1 cellular context compared by ENCODE assay signal in the genomic region with DNA sequence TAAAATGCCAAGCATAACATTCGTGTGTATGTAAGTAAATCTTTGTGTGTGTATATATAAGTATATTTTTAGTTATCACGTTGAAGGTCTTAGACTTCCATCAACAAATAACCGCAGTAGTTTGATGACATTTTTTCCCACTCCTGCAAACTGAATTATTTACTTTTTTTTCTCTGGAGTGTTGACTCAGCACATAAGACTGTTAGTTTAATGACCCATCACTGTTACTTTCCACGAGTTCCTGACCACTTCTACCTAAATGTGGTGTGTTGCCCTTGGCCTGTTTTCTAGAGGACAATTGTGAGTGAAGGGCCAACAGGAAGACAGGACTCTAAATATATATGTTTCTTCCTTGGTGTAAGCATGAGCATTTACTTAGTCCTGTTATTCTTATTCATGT.
TF ChIP-seq lines count a peak whose summit lies in the region.

No MANE protein-coding gene starts in this region.

TF ChIP-seq in HepG2, 621 proteins besides CTCF, POLR2A, EP300 and RAD21 (continued from another document and continues in another):
- TF ChIP-seq, protein P1, sequence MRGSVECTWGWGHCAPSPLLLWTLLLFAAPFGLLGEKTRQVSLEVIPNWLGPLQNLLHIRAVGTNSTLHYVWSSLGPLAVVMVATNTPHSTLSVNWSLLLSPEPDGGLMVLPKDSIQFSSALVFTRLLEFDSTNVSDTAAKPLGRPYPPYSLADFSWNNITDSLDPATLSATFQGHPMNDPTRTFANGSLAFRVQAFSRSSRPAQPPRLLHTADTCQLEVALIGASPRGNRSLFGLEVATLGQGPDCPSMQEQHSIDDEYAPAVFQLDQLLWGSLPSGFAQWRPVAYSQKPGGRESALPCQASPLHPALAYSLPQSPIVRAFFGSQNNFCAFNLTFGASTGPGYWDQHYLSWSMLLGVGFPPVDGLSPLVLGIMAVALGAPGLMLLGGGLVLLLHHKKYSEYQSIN (CRISPR knock-in tag; IDR thresholded peaks at IDR 0.05; ENCODE audit: borderline replicate concordance) = no peak
- TF ChIP-seq, protein P2, sequence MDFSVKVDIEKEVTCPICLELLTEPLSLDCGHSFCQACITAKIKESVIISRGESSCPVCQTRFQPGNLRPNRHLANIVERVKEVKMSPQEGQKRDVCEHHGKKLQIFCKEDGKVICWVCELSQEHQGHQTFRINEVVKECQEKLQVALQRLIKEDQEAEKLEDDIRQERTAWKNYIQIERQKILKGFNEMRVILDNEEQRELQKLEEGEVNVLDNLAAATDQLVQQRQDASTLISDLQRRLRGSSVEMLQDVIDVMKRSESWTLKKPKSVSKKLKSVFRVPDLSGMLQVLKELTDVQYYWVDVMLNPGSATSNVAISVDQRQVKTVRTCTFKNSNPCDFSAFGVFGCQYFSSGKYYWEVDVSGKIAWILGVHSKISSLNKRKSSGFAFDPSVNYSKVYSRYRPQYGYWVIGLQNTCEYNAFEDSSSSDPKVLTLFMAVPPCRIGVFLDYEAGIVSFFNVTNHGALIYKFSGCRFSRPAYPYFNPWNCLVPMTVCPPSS (IDR thresholded peaks at IDR 0.05) = no peak
- TF ChIP-seq, protein P3, sequence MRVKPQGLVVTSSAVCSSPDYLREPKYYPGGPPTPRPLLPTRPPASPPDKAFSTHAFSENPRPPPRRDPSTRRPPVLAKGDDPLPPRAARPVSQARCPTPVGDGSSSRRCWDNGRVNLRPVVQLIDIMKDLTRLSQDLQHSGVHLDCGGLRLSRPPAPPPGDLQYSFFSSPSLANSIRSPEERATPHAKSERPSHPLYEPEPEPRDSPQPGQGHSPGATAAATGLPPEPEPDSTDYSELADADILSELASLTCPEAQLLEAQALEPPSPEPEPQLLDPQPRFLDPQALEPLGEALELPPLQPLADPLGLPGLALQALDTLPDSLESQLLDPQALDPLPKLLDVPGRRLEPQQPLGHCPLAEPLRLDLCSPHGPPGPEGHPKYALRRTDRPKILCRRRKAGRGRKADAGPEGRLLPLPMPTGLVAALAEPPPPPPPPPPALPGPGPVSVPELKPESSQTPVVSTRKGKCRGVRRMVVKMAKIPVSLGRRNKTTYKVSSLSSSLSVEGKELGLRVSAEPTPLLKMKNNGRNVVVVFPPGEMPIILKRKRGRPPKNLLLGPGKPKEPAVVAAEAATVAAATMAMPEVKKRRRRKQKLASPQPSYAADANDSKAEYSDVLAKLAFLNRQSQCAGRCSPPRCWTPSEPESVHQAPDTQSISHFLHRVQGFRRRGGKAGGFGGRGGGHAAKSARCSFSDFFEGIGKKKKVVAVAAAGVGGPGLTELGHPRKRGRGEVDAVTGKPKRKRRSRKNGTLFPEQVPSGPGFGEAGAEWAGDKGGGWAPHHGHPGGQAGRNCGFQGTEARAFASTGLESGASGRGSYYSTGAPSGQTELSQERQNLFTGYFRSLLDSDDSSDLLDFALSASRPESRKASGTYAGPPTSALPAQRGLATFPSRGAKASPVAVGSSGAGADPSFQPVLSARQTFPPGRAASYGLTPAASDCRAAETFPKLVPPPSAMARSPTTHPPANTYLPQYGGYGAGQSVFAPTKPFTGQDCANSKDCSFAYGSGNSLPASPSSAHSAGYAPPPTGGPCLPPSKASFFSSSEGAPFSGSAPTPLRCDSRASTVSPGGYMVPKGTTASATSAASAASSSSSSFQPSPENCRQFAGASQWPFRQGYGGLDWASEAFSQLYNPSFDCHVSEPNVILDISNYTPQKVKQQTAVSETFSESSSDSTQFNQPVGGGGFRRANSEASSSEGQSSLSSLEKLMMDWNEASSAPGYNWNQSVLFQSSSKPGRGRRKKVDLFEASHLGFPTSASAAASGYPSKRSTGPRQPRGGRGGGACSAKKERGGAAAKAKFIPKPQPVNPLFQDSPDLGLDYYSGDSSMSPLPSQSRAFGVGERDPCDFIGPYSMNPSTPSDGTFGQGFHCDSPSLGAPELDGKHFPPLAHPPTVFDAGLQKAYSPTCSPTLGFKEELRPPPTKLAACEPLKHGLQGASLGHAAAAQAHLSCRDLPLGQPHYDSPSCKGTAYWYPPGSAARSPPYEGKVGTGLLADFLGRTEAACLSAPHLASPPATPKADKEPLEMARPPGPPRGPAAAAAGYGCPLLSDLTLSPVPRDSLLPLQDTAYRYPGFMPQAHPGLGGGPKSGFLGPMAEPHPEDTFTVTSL (CRISPR knock-in tag; IDR thresholded peaks at IDR 0.05; ENCODE audit: borderline replicate concordance) = peak; percentile 78; the same call in 1 of the 2 replicates
- TF ChIP-seq ASH2L (IDR thresholded peaks at IDR 0.05; ENCODE audit: insufficient read length, low read depth, low read length) (no peak), SAFB2 (CRISPR knock-in tag; IDR thresholded peaks at IDR 0.05; ENCODE audit: borderline replicate concordance, low read depth) (no peak), YEATS2 (CRISPR knock-in tag; IDR thresholded peaks at IDR 0.05; ENCODE audit: borderline replicate concordance) (peak; percentile 42; the same call in 1 of the 2 replicates), ARNT (IDR thresholded peaks at IDR 0.05) (no peak), SPEN (CRISPR knock-in tag; IDR thresholded peaks at IDR 0.05; ENCODE audit: low read depth) (no peak), ZNF205 (CRISPR knock-in tag; IDR thresholded peaks at IDR 0.05) (no peak), BORCS8-MEF2B (CRISPR knock-in tag; IDR thresholded peaks at IDR 0.05) (no peak), ZNF724P (CRISPR knock-in tag; IDR thresholded peaks at IDR 0.05; ENCODE audit: borderline replicate concordance) (no peak), SOX5 (CRISPR knock-in tag; IDR thresholded peaks at IDR 0.05; ENCODE audit: borderline replicate concordance) (peak; percentile 67; the same call in 1 of the 2 replicates), BCL6 (CRISPR knock-in tag; IDR thresholded peaks at IDR 0.05) (peak; percentile 94), ONECUT2 (CRISPR knock-in tag; IDR thresholded peaks at IDR 0.05) (no peak), ZNF562 (CRISPR knock-in tag; IDR thresholded peaks at IDR 0.05; ENCODE audit: borderline replicate concordance) (no peak), YEATS4 (CRISPR knock-in tag; IDR thresholded peaks at IDR 0.05; ENCODE audit: borderline replicate concordance) (no peak), MTA3 (CRISPR knock-in tag; IDR thresholded peaks at IDR 0.05) (no peak), KDM4B (CRISPR knock-in tag; IDR thresholded peaks at IDR 0.05) (no peak), REL (CRISPR knock-in tag; conservative IDR thresholded peaks at IDR 0.05) (no peak), ZNF766 (CRISPR knock-in tag; IDR thresholded peaks at IDR 0.05; ENCODE audit: borderline replicate concordance) (no peak), RELA (CRISPR knock-in tag; IDR thresholded peaks at IDR 0.05) (no peak)
- TF ChIP-seq, protein P4, sequence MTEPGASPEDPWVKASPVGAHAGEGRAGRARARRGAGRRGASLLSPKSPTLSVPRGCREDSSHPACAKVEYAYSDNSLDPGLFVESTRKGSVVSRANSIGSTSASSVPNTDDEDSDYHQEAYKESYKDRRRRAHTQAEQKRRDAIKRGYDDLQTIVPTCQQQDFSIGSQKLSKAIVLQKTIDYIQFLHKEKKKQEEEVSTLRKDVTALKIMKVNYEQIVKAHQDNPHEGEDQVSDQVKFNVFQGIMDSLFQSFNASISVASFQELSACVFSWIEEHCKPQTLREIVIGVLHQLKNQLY (CRISPR knock-in tag; IDR thresholded peaks at IDR 0.05) = 0 out of 2 replicates have a peak, but pooled peaks have one; percentile 18
- TF ChIP-seq, protein P5, sequence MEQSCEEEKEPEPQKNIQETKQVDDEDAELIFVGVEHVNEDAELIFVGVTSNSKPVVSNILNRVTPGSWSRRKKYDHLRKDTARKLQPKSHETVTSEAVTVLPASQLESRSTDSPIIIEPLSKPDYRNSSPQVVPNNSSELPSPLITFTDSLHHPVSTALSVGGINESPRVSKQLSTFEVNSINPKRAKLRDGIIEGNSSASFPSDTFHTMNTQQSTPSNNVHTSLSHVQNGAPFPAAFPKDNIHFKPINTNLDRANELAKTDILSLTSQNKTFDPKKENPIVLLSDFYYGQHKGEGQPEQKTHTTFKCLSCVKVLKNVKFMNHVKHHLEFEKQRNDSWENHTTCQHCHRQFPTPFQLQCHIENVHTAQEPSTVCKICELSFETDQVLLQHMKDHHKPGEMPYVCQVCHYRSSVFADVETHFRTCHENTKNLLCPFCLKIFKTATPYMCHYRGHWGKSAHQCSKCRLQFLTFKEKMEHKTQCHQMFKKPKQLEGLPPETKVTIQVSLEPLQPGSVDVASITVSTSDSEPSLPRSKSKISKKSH (CRISPR knock-in tag; IDR thresholded peaks at IDR 0.05; ENCODE audit: borderline replicate concordance) = no peak
- TF ChIP-seq, protein P6, sequence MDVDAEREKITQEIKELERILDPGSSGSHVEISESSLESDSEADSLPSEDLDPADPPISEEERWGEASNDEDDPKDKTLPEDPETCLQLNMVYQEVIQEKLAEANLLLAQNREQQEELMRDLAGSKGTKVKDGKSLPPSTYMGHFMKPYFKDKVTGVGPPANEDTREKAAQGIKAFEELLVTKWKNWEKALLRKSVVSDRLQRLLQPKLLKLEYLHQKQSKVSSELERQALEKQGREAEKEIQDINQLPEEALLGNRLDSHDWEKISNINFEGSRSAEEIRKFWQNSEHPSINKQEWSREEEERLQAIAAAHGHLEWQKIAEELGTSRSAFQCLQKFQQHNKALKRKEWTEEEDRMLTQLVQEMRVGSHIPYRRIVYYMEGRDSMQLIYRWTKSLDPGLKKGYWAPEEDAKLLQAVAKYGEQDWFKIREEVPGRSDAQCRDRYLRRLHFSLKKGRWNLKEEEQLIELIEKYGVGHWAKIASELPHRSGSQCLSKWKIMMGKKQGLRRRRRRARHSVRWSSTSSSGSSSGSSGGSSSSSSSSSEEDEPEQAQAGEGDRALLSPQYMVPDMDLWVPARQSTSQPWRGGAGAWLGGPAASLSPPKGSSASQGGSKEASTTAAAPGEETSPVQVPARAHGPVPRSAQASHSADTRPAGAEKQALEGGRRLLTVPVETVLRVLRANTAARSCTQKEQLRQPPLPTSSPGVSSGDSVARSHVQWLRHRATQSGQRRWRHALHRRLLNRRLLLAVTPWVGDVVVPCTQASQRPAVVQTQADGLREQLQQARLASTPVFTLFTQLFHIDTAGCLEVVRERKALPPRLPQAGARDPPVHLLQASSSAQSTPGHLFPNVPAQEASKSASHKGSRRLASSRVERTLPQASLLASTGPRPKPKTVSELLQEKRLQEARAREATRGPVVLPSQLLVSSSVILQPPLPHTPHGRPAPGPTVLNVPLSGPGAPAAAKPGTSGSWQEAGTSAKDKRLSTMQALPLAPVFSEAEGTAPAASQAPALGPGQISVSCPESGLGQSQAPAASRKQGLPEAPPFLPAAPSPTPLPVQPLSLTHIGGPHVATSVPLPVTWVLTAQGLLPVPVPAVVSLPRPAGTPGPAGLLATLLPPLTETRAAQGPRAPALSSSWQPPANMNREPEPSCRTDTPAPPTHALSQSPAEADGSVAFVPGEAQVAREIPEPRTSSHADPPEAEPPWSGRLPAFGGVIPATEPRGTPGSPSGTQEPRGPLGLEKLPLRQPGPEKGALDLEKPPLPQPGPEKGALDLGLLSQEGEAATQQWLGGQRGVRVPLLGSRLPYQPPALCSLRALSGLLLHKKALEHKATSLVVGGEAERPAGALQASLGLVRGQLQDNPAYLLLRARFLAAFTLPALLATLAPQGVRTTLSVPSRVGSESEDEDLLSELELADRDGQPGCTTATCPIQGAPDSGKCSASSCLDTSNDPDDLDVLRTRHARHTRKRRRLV (CRISPR knock-in tag; IDR thresholded peaks at IDR 0.05) = no peak
- TF ChIP-seq, protein P7, sequence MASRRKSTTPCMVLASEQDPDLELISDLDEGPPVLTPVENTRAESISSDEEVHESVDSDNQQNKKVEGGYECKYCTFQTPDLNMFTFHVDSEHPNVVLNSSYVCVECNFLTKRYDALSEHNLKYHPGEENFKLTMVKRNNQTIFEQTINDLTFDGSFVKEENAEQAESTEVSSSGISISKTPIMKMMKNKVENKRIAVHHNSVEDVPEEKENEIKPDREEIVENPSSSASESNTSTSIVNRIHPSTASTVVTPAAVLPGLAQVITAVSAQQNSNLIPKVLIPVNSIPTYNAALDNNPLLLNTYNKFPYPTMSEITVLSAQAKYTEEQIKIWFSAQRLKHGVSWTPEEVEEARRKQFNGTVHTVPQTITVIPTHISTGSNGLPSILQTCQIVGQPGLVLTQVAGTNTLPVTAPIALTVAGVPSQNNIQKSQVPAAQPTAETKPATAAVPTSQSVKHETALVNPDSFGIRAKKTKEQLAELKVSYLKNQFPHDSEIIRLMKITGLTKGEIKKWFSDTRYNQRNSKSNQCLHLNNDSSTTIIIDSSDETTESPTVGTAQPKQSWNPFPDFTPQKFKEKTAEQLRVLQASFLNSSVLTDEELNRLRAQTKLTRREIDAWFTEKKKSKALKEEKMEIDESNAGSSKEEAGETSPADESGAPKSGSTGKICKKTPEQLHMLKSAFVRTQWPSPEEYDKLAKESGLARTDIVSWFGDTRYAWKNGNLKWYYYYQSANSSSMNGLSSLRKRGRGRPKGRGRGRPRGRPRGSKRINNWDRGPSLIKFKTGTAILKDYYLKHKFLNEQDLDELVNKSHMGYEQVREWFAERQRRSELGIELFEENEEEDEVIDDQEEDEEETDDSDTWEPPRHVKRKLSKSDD (CRISPR knock-in tag; IDR thresholded peaks at IDR 0.05; ENCODE audit: low read depth) = no peak
- TF ChIP-seq, protein P8, sequence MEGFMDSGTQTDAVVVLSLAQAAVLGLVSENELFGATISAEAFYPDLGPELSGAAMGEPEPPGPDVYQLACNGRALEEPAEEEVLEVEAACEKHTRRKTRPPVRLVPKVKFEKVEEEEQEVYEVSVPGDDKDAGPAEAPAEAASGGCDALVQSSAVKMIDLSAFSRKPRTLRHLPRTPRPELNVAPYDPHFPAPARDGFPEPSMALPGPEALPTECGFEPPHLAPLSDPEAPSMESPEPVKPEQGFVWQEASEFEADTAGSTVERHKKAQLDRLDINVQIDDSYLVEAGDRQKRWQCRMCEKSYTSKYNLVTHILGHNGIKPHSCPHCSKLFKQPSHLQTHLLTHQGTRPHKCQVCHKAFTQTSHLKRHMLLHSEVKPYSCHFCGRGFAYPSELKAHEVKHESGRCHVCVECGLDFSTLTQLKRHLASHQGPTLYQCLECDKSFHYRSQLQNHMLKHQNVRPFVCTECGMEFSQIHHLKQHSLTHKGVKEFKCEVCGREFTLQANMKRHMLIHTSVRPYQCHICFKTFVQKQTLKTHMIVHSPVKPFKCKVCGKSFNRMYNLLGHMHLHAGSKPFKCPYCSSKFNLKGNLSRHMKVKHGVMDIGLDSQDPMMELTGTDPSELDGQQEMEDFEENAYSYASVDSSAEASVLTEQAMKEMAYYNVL (CRISPR knock-in tag; IDR thresholded peaks at IDR 0.05; ENCODE audit: borderline replicate concordance) = no peak
- TF ChIP-seq, protein P9, sequence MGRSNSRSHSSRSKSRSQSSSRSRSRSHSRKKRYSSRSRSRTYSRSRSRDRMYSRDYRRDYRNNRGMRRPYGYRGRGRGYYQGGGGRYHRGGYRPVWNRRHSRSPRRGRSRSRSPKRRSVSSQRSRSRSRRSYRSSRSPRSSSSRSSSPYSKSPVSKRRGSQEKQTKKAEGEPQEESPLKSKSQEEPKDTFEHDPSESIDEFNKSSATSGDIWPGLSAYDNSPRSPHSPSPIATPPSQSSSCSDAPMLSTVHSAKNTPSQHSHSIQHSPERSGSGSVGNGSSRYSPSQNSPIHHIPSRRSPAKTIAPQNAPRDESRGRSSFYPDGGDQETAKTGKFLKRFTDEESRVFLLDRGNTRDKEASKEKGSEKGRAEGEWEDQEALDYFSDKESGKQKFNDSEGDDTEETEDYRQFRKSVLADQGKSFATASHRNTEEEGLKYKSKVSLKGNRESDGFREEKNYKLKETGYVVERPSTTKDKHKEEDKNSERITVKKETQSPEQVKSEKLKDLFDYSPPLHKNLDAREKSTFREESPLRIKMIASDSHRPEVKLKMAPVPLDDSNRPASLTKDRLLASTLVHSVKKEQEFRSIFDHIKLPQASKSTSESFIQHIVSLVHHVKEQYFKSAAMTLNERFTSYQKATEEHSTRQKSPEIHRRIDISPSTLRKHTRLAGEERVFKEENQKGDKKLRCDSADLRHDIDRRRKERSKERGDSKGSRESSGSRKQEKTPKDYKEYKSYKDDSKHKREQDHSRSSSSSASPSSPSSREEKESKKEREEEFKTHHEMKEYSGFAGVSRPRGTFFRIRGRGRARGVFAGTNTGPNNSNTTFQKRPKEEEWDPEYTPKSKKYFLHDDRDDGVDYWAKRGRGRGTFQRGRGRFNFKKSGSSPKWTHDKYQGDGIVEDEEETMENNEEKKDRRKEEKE (IDR thresholded peaks at IDR 0.05) = no peak
